11 cellular contexts compared by ENCODE assay signal in genomic region chr17:40822132-40822812, GRCh38. TPM values are rescaled to one million over a fixed set of nuclear protein-coding genes. Genes with fewer than 3 reads are reported as not detected.
DNase-seq lines count a peak whose midpoint lies in the region; ATAC-seq and TF ChIP-seq lines count a peak whose summit lies in the region.
"Had no signal": no experiment of that assay in that cellular context is flagged by ENCODE, and none has a peak within 500 bp of the region (broad histone marks: within the 10 kb centered on the region; RNA-seq: fewer than 3 reads in every experiment).

Gene KRT10, minus strand, starts transcription at chr17:40822614. Its CDS starts 29 bp downstream, at chr17:40822585.

- H3K4me1 Mint-ChIP-seq in MCF 10A (ENCODE audit: insufficient read depth, unreplicated experiment), result peaks cover 34% of the 10 kb centered on the region

- POLR2A ChIA-PET in MCF 10A (lab: Yijun Ruan, JAX) (interaction anchor here (0.6 to 12.6 kb wide), 9 partner anchors 11 to 836 kb away, joined by 3 to 352 read pairs (median 4); no protein-coding TSS in a partner anchor), HEK293T (lab: Yijun Ruan, JAX) (interaction anchor here (0.7 to 1.2 kb wide), 2 partner anchors 722 to 866 kb away, joined by 3 read pairs; partner anchors contain the start of gene EIF1)

- peak within 1 kb of the TSS; percentile 55 for H3K27ac Mint-ChIP-seq in MCF 10A (ENCODE audit: low read depth, unreplicated experiment)
- H3K27ac Mint-ChIP-seq: activated naive CD4-positive, alpha-beta T cell treated with anti-CD3 and anti-CD28 coated beads, Interleukin-2, amount 10 ng/mL, durations not matched to agents 7 days and 5 days had no signal

- no peak within 1 kb of the TSS for H3K4me3 ChIP-seq in breast epithelium
- H3K4me3 ChIP-seq in colonic mucosa, result no peak within 1 kb of the TSS
- no peak within 1 kb of the TSS for H3K4me3 ChIP-seq in lung
- H3K4me3 ChIP-seq in aorta (ENCODE audit: low read length in 2 of 2), result no peak within 1 kb of the TSS
- H3K4me3 ChIP-seq: BLaER1 treated with 17β-estradiol and CSF1 and Interleukin-3, amounts not matched to agents 10 nM and 100 nM had no signal

- BruUV-seq in MCF 10A (replicated peaks; lab: Mats Ljungman, UMichigan), result no TSS peak

- H3K9ac ChIP-seq in colonic mucosa (ENCODE audit: low read depth in 2 of 2, low read length in 2 of 2), result no peak within 1 kb of the TSS
- H3K9ac ChIP-seq: BLaER1 treated with 17β-estradiol and CSF1 and Interleukin-3, amounts not matched to agents 10 nM and 100 nM had no signal

- DNase-seq in MCF 10A (ENCODE audit: unreplicated experiment), result no peak
- DNase-seq in breast epithelium (ENCODE audit: low spot score in 2 of 2), result no peak
- no peak for DNase-seq in colonic mucosa
- no peak for DNase-seq in lung (ENCODE audit: low spot score)
- no peak for DNase-seq in aorta
- no peak for DNase-seq in HEK293T (ENCODE audit: extremely low spot score)
- no peak for DNase-seq in cerebellar nuclear complex (lab: John Stamatoyannopoulos, UW)
- DNase-seq: activated naive CD4-positive, alpha-beta T cell treated with anti-CD3 and anti-CD28 coated beads, Interleukin-2, amount 10 ng/mL, durations not matched to agents 7 days and 5 days; NCI-H2107 had no signal

- H3K27me3 ChIP-seq in breast epithelium, result no peaks in the 10 kb centered on the region
- H3K27me3 ChIP-seq in colonic mucosa, result no peaks in the 10 kb centered on the region
- no peaks in the 10 kb centered on the region for H3K27me3 ChIP-seq in lung (ENCODE audit: control insufficient read depth, insufficient read depth)
- no peaks in the 10 kb centered on the region for H3K27me3 ChIP-seq in aorta (ENCODE audit: control insufficient read depth in 1 of 2, insufficient read depth in 2 of 2, low read length in 1 of 2)
- H3K27me3 ChIP-seq: BLaER1 treated with 17β-estradiol and CSF1 and Interleukin-3, amounts not matched to agents 10 nM and 100 nM had no signal

- TF ChIP-seq CTCF in MCF 10A (IDR thresholded peaks at IDR 0.05; ENCODE audit: unreplicated experiment) (no peak), breast epithelium (IDR thresholded peaks at IDR 0.05) (no peak), colonic mucosa (IDR thresholded peaks at IDR 0.05) (no peak), lung (IDR thresholded peaks at IDR 0.05; ENCODE audit: control extremely low read depth, extremely low read depth) (no peak)

- H3K36me3 ChIP-seq in breast epithelium, result no peaks in the 10 kb centered on the region
- no peaks in the 10 kb centered on the region for H3K36me3 ChIP-seq in colonic mucosa
- H3K36me3 ChIP-seq in lung (ENCODE audit: control insufficient read depth in 2 of 2, insufficient read depth in 2 of 2, low read length in 2 of 2), result no peaks in the 10 kb centered on the region
- H3K36me3 ChIP-seq in aorta (ENCODE audit: control insufficient read depth in 1 of 2, insufficient read depth in 2 of 2, low read length in 1 of 2), result no peaks in the 10 kb centered on the region

- H3K27me3 Mint-ChIP-seq in MCF 10A (ENCODE audit: insufficient read depth, unreplicated experiment), result no peaks in the 10 kb centered on the region

- WGBS in lung, 2 donors, result 83 to 95% methylated on average over 7 of the region's 7 CpGs
- WGBS in aorta, 2 donors, result 95% methylated on average over 7 of the region's 7 CpGs

- no peak within 1 kb of the TSS for H3K27ac ChIP-seq in breast epithelium
- no peak within 1 kb of the TSS for H3K27ac ChIP-seq in colonic mucosa
- no peak within 1 kb of the TSS for H3K27ac ChIP-seq in lung (ENCODE audit: low read depth in 1 of 2, low read length in 1 of 2)
- H3K27ac ChIP-seq in aorta (ENCODE audit: low read depth in 1 of 2, low read length in 2 of 2), result no peak within 1 kb of the TSS
- H3K27ac ChIP-seq: BLaER1 treated with 17β-estradiol and CSF1 and Interleukin-3, amounts not matched to agents 10 nM and 100 nM had no signal

- intact Hi-C loops in MCF 10A (cut with micrococcal nuclease) (no loop called here), breast epithelium (cut with DNase I; ENCODE audit: low total_unique reads) (no loop called here), colonic mucosa (cut with DNase I) (no loop called here), aorta (cut with DNase I) (no loop called here)

- peaks cover 42% of the 10 kb centered on the region for H3K36me3 Mint-ChIP-seq in MCF 10A (ENCODE audit: insufficient read depth, unreplicated experiment)

- no peak for TF ChIP-seq POLR2A in breast epithelium (IDR thresholded peaks at IDR 0.05)

- ATAC-seq in lung (ENCODE audit: insufficient read depth, low FRiP score) (no peak), aorta (ENCODE audit: low FRiP score) (no peak), GM21360 (IDR thresholded peaks at IDR 0.05; ENCODE audit: unreplicated experiment) (no peak)

- CTCF ChIA-PET in MCF 10A (lab: Yijun Ruan, JAX) (interaction anchor here (0.6 to 0.7 kb wide), 4 partner anchors 94 to 860 kb away, joined by 3 to 5 read pairs (median 3); no protein-coding TSS in a partner anchor), HEK293T (lab: Yijun Ruan, JAX) (interaction anchor here (0.6 to 1.2 kb wide), 3 partner anchors 27 to 727 kb away, joined by 3 to 4 read pairs (median 3); no protein-coding TSS in a partner anchor)

- no peaks in the 10 kb centered on the region for H3K9me3 ChIP-seq in breast epithelium
- no peaks in the 10 kb centered on the region for H3K9me3 ChIP-seq in colonic mucosa
- H3K9me3 ChIP-seq in lung (ENCODE audit: control insufficient read depth in 2 of 2, insufficient read depth in 1 of 2, low read length in 1 of 2), result no peaks in the 10 kb centered on the region
- H3K9me3 ChIP-seq in aorta (ENCODE audit: control insufficient read depth, low read length), result no peaks in the 10 kb centered on the region

- peak within 1 kb of the TSS; percentile 62 for H3K4me3 Mint-ChIP-seq in MCF 10A (ENCODE audit: unreplicated experiment)
- H3K4me3 Mint-ChIP-seq: activated naive CD4-positive, alpha-beta T cell treated with anti-CD3 and anti-CD28 coated beads, Interleukin-2, amount 10 ng/mL, durations not matched to agents 7 days and 5 days had no signal

- H3K4me1 ChIP-seq in breast epithelium, result no peaks in the 10 kb centered on the region
- H3K4me1 ChIP-seq in colonic mucosa, result no peaks in the 10 kb centered on the region
- peaks cover 2 to 4% of the 10 kb centered on the region in 2 donors for H3K4me1 ChIP-seq in lung (ENCODE audit: control insufficient read depth in 2 of 2, insufficient read depth in 2 of 2, low read length in 2 of 2)
- H3K4me1 ChIP-seq in aorta (ENCODE audit: control insufficient read depth in 1 of 2, insufficient read depth in 2 of 2, low read length in 2 of 2), result peaks cover under 1 to 5% of the 10 kb centered on the region in 2 donors

- H3K9me3 Mint-ChIP-seq in MCF 10A (ENCODE audit: unreplicated experiment), result peaks cover 5% of the 10 kb centered on the region
- H3K9me3 Mint-ChIP-seq: activated naive CD4-positive, alpha-beta T cell treated with anti-CD3 and anti-CD28 coated beads, Interleukin-2, amount 10 ng/mL, durations not matched to agents 7 days and 5 days had no signal

TF ChIP-seq in HEK293T, 16 proteins besides CTCF, POLR2A, EP300 and RAD21:
- TF ChIP-seq ZNF384 (IDR thresholded peaks at IDR 0.05) (no peak), SP1 (IDR thresholded peaks at IDR 0.05) (no peak), FOXK2 (IDR thresholded peaks at IDR 0.05) (no peak)
TF ChIP-seq in HEK293T: peak in this region for 0.

RNA-seq across cellular contexts. Expression of gene KRT10, which starts in this region (rescaled TPM):
- total RNA-seq in MCF 10A (2022) (95.5 and 116 TPM in 2 replicates), breast epithelium (10 to 100 TPM in 1 of 3 donors, 1 to 10 TPM in 2; 6.2 to 14.7 (median 7.6) TPM), colonic mucosa (10 to 100 TPM; 33.6 to 35.1 TPM), lung (10 to 100 TPM in 1 of 2 donors, 1 to 10 TPM in 1; 4.6 to 34.7 TPM), aorta (10 to 100 TPM; 35.3 to 39.3 TPM)
- polyA plus RNA-seq in lung (10 to 100 TPM; 21.0 to 60.6 TPM), aorta (10 to 100 TPM; 39.3 to 39.7 TPM)
